ENCODE assay signal across 1 cellular context in genomic region chr7:73978681-73979563, GRCh38.
TF ChIP-seq lines count a peak whose summit lies in the region.

No MANE protein-coding gene starts in this region.

TF ChIP-seq in HepG2, 621 proteins besides CTCF, POLR2A, EP300 and RAD21 (continued from another document):
- TF ChIP-seq STAT6 (CRISPR knock-in tag; IDR thresholded peaks at IDR 0.05; ENCODE audit: borderline replicate concordance) (no peak), IRF9 (CRISPR knock-in tag; IDR thresholded peaks at IDR 0.05; ENCODE audit: borderline replicate concordance) (peak; percentile 67; the same call in 1 of the 2 replicates), CEBPZ (IDR thresholded peaks at IDR 0.05; ENCODE audit: low read length) (no peak), RNF219 (CRISPR knock-in tag; IDR thresholded peaks at IDR 0.05) (no peak), AGO2 (optimal IDR thresholded peaks at IDR 0.05; ENCODE audit: low read depth, low read length) (no peak), TEF (CRISPR knock-in tag; IDR thresholded peaks at IDR 0.05) (no peak), EHMT2 (IDR thresholded peaks at IDR 0.05; ENCODE audit: borderline replicate concordance, low read depth, low read length) (peak; percentile 45; the same call in 1 of the 2 replicates), MIER2 (CRISPR knock-in tag; IDR thresholded peaks at IDR 0.05) (peak; percentile 53; the same call in 1 of the 2 replicates), ZNF446 (CRISPR knock-in tag; IDR thresholded peaks at IDR 0.05) (no peak), ZNF709 (CRISPR knock-in tag; IDR thresholded peaks at IDR 0.05) (no peak), ZUFSP (CRISPR knock-in tag; IDR thresholded peaks at IDR 0.05; ENCODE audit: borderline replicate concordance) (no peak), TCF7 (IDR thresholded peaks at IDR 0.05; ENCODE audit: low read depth) (no peak), ZNF543 (CRISPR knock-in tag; IDR thresholded peaks at IDR 0.05) (no peak), GATAD1 (CRISPR knock-in tag; IDR thresholded peaks at IDR 0.05) (peak; percentile 62), ZBTB39 (CRISPR knock-in tag; IDR thresholded peaks at IDR 0.05) (no peak), ZNF10 (CRISPR knock-in tag; IDR thresholded peaks at IDR 0.05; ENCODE audit: borderline replicate concordance, low read depth) (no peak), ZSCAN25 (CRISPR knock-in tag; IDR thresholded peaks at IDR 0.05) (no peak), IKZF4 (CRISPR knock-in tag; IDR thresholded peaks at IDR 0.05; ENCODE audit: borderline replicate concordance, low read depth, not compliant biosample characterization) (no peak), PAF1 (CRISPR knock-in tag; IDR thresholded peaks at IDR 0.05) (no peak), RXRB (CRISPR knock-in tag; IDR thresholded peaks at IDR 0.05; ENCODE audit: borderline replicate concordance) (peak; percentile 94), ZNF205 (CRISPR knock-in tag; IDR thresholded peaks at IDR 0.05) (no peak), ZBTB2 (CRISPR knock-in tag; IDR thresholded peaks at IDR 0.05; ENCODE audit: low read depth) (no peak), ZNF207 (IDR thresholded peaks at IDR 0.05; ENCODE audit: borderline replicate concordance) (no peak), DPF2 (CRISPR knock-in tag; IDR thresholded peaks at IDR 0.05; ENCODE audit: borderline replicate concordance, low read depth) (no peak), USF2 (IDR thresholded peaks at IDR 0.05; ENCODE audit: low read depth, low read length) (no peak), USF2 (CRISPR knock-in tag; IDR thresholded peaks at IDR 0.05; ENCODE audit: borderline replicate concordance) (no peak), ZNF180 (CRISPR knock-in tag; IDR thresholded peaks at IDR 0.05; ENCODE audit: borderline replicate concordance, low read depth) (no peak), HNF4G (IDR thresholded peaks at IDR 0.05; ENCODE audit: borderline replicate concordance, low read depth, low read length) (peak; percentile 98), HNF4G (CRISPR knock-in tag; IDR thresholded peaks at IDR 0.05; ENCODE audit: borderline replicate concordance, low read depth) (peak; percentile 97), ZBTB3 (CRISPR knock-in tag; IDR thresholded peaks at IDR 0.05; ENCODE audit: borderline replicate concordance, low read depth) (no peak), ZNF556 (CRISPR knock-in tag; IDR thresholded peaks at IDR 0.05; ENCODE audit: borderline replicate concordance) (0 out of 2 replicates have a peak, but pooled peaks have one; percentile 24), KLF6 (CRISPR knock-in tag; IDR thresholded peaks at IDR 0.05) (no peak), MYNN (CRISPR knock-in tag; IDR thresholded peaks at IDR 0.05; ENCODE audit: low read depth) (no peak), SUZ12 (IDR thresholded peaks at IDR 0.05; ENCODE audit: low read depth, low read length) (no peak), ZNF292 (CRISPR knock-in tag; IDR thresholded peaks at IDR 0.05; ENCODE audit: borderline replicate concordance, low read depth) (peak; percentile 33; the same call in 1 of the 2 replicates), ZNF740 (CRISPR knock-in tag; IDR thresholded peaks at IDR 0.05) (no peak), YEATS4 (CRISPR knock-in tag; IDR thresholded peaks at IDR 0.05; ENCODE audit: borderline replicate concordance) (peak; percentile 49; the same call in 1 of the 2 replicates), ZBTB21 (CRISPR knock-in tag; IDR thresholded peaks at IDR 0.05) (no peak)
TF ChIP-seq in HepG2: peak in this region for 129.
